ENCODE assay signal across 9 cellular contexts in the genomic region with DNA sequence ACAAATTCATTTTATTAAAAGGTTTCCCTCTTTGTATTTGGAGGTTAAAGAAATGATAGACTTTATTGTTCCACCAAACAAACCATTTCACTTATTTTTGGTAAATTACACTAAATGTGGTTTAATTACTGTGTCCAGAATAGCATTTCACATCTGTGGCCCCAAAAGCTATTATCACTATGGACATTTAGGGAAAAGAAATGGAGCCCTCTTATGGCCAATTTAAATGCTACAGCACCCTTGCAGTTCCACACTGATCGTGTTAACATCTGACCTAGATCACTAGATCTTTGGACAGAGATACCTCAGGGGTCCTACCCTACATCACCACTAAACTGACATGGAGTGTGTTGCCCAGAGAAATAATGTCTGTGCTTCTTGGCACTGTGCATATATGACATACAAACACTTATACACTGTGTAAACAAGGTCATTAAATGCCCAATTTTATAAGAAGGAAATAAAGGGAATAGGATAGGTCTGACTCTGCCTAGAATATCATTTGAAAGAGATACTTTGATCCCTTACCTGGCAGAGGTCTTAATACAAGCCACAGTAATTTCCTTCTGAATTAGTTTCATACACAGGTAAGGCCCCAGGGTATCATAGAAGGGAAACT.
DNase-seq lines count a peak whose midpoint lies in the region; ATAC-seq and TF ChIP-seq lines count a peak whose summit lies in the region.
"Had no signal": no experiment of that assay in that cellular context is flagged by ENCODE, and none has a peak within 500 bp of the region (broad histone marks: within the 10 kb centered on the region; RNA-seq: fewer than 3 reads in every experiment).

No MANE protein-coding gene starts in this region.

- intact Hi-C loops in esophagus muscularis mucosa (cut with DNase I) = loop anchor here (5.0 kb wide), 1 partner anchor 639 kb away; no protein-coding TSS in a partner anchor

- H3K36me3 ChIP-seq in esophagus muscularis mucosa = no peaks in the 10 kb centered on the region
- H3K36me3 ChIP-seq: BLaER1 treated with 17β-estradiol and CSF1 and Interleukin-3, amounts not matched to agents 10 nM and 100 nM had no signal

- no peaks in the 10 kb centered on the region for H3K36me3 Mint-ChIP-seq in progenitor cell of endocrine pancreas (ENCODE audit: insufficient read depth)

- DNase-seq in NCI-H1436 (lab: John Stamatoyannopoulos, UW) (peak; percentile 17), NCI-H1436 treated with DMSO at 0.1 percent for 48 hours (lab: John Stamatoyannopoulos, UW) (no peak), HS-27A (ENCODE audit: low read depth) (peak; percentile 57), RWPE1 (ENCODE audit: low spot score) (peak; percentile 42), esophagus muscularis mucosa (ENCODE audit: extremely low spot score) (no peak), progenitor cell of endocrine pancreas (ENCODE audit: low spot score, unreplicated experiment) (no peak)

- no peaks in the 10 kb centered on the region for H3K9me3 ChIP-seq in esophagus muscularis mucosa

- TF ChIP-seq POLR2A in esophagus muscularis mucosa (IDR thresholded peaks at IDR 0.05; ENCODE audit: low read depth) = no peak

- H3K4me3 ChIP-seq in esophagus muscularis mucosa = no peak overlapping the region
- H3K4me3 ChIP-seq: BLaER1 treated with 17β-estradiol and CSF1 and Interleukin-3, amounts not matched to agents 10 nM and 100 nM had no signal

- H3K4me3 Mint-ChIP-seq in progenitor cell of endocrine pancreas (ENCODE audit: low read depth) = no peak overlapping the region

- ATAC-seq in HG03432 (IDR thresholded peaks at IDR 0.05; ENCODE audit: unreplicated experiment) (no peak), HG03457 (IDR thresholded peaks at IDR 0.05; ENCODE audit: unreplicated experiment) (no peak)

- H3K27me3 ChIP-seq in esophagus muscularis mucosa = no peaks in the 10 kb centered on the region
- H3K27me3 ChIP-seq: BLaER1 treated with 17β-estradiol and CSF1 and Interleukin-3, amounts not matched to agents 10 nM and 100 nM had no signal

- H3K27me3 Mint-ChIP-seq in progenitor cell of endocrine pancreas = peaks cover 13% of the 10 kb centered on the region

- peak; percentile 72 for TF ChIP-seq CTCF in RWPE1 (conservative IDR thresholded peaks at IDR 0.05; ENCODE audit: low read depth)
- peak; percentile 50 to 70 (median 57) for TF ChIP-seq CTCF in esophagus muscularis mucosa (IDR thresholded peaks at IDR 0.05)
- peak; percentile 68 for TF ChIP-seq CTCF in progenitor cell of endocrine pancreas (IDR thresholded peaks at IDR 0.05; ENCODE audit: unreplicated experiment)

- peaks cover 0 to 28% (median 17%) of the 10 kb centered on the region in 4 donors for H3K4me1 ChIP-seq in esophagus muscularis mucosa

- no peak overlapping the region for H3K27ac Mint-ChIP-seq in progenitor cell of endocrine pancreas

- H3K9me3 Mint-ChIP-seq in progenitor cell of endocrine pancreas (ENCODE audit: low read depth) = no peaks in the 10 kb centered on the region

- 0% methylated on average over 1 of the region's 1 CpG for WGBS in esophagus muscularis mucosa

- H3K27ac ChIP-seq in RWPE1 (no peak overlapping the region), esophagus muscularis mucosa (replicated peaks in 1 of 4) (no peak overlapping the region)
- H3K27ac ChIP-seq: BLaER1 treated with 17β-estradiol and CSF1 and Interleukin-3, amounts not matched to agents 10 nM and 100 nM had no signal

- CTCF ChIA-PET in RWPE1 (lab: Yijun Ruan, JAX) = interaction anchor here (0.7 to 1.3 kb wide), 12 partner anchors 9 to 646 kb away, joined by 3 to 10 read pairs (median 3); no protein-coding TSS in a partner anchor

- POLR2A ChIA-PET in RWPE1 (lab: Yijun Ruan, JAX; ENCODE audit: low non-redundant PET) = no interaction called here

- no peaks in the 10 kb centered on the region for H3K4me1 Mint-ChIP-seq in progenitor cell of endocrine pancreas (ENCODE audit: low read depth)

- TF ChIP-seq EP300 in esophagus muscularis mucosa (IDR thresholded peaks at IDR 0.05) = no peak

Comparison
In these comparisons a context has a peak if more than half of its experiments do, and no peak if none do; other contexts are left out.
1. DNase-seq: peak in NCI-H1436 (single experiment), HS-27A (single experiment) and RWPE1 (single experiment); none in NCI-H1436 treated with DMSO at 0.1 percent for 48 hours (single experiment), esophagus muscularis mucosa (single experiment) and progenitor cell of endocrine pancreas (single experiment).
2. Peak in every context shown above with its lines, with median percentiles within 50 percentile points of each other: CTCF ChIP-seq.